ENCODE assay signal across 1 cellular context in genomic region chrX:150364347-150365050, GRCh38.
TF ChIP-seq lines count a peak whose summit lies in the region.

No MANE protein-coding gene starts in this region.

TF ChIP-seq in HEK293, 187 proteins besides CTCF, POLR2A, EP300 and RAD21 (continued from another document):
- no peak for TF ChIP-seq INSM2 (tag by site-specific recombination; IDR thresholded peaks at IDR 0.05)
- no peak for TF ChIP-seq ZNF24 (tag by site-specific recombination; IDR thresholded peaks at IDR 0.05)
- TF ChIP-seq KLF1 (tag by site-specific recombination; IDR thresholded peaks at IDR 0.05): peak; percentile 48
- no peak for TF ChIP-seq ZNF274 (IDR thresholded peaks at IDR 0.05; ENCODE audit: low read length)
- no peak for TF ChIP-seq ZNF274 (tag by site-specific recombination; IDR thresholded peaks at IDR 0.05; ENCODE audit: borderline replicate concordance)
- TF ChIP-seq ZBTB48 (tag by site-specific recombination; IDR thresholded peaks at IDR 0.05): peak; percentile 13; the same call in 1 of the 2 replicates
- no peak for TF ChIP-seq ZNF423 (tag by site-specific recombination; IDR thresholded peaks at IDR 0.05)
- no peak for TF ChIP-seq ZNF701 (tag by site-specific recombination; IDR thresholded peaks at IDR 0.05)
- no peak for TF ChIP-seq MZF1 (tag by site-specific recombination; IDR thresholded peaks at IDR 0.05; ENCODE audit: borderline replicate concordance)
- TF ChIP-seq ZNF623 (tag by site-specific recombination; IDR thresholded peaks at IDR 0.05): no peak
- peak; percentile 60 for TF ChIP-seq EGR2 (tag by site-specific recombination; IDR thresholded peaks at IDR 0.05; ENCODE audit: low read depth)
- no peak for TF ChIP-seq SP3 (tag by site-specific recombination; IDR thresholded peaks at IDR 0.05)
- TF ChIP-seq ZNF354C (tag by site-specific recombination; IDR thresholded peaks at IDR 0.05; ENCODE audit: borderline replicate concordance, low read depth): no peak
- TF ChIP-seq ZNF513 (tag by site-specific recombination; IDR thresholded peaks at IDR 0.05): no peak
- TF ChIP-seq HIC1 (tag by site-specific recombination; IDR thresholded peaks at IDR 0.05): peak; percentile 70; the same call in 1 of the 2 replicates
- no peak for TF ChIP-seq ZNF560 (tag by site-specific recombination; IDR thresholded peaks at IDR 0.05; ENCODE audit: borderline replicate concordance)
- TF ChIP-seq ZNF146 (tag by site-specific recombination; IDR thresholded peaks at IDR 0.05): no peak
- TF ChIP-seq ZFHX2 (tag by site-specific recombination; conservative IDR thresholded peaks at IDR 0.05): peak; percentile 87
- 0 out of 2 replicates have a peak, but pooled peaks have one; percentile 12 for TF ChIP-seq KLF7 (tag by site-specific recombination; IDR thresholded peaks at IDR 0.05; ENCODE audit: borderline replicate concordance)
- TF ChIP-seq ZNF26 (tag by site-specific recombination; IDR thresholded peaks at IDR 0.05): no peak
- no peak for TF ChIP-seq BCL6B (tag by site-specific recombination; IDR thresholded peaks at IDR 0.05)
- peak; percentile 21; the same call in 1 of the 2 replicates for TF ChIP-seq KLF8 (tag by site-specific recombination; IDR thresholded peaks at IDR 0.05)
- TF ChIP-seq IKZF3 (tag by site-specific recombination; IDR thresholded peaks at IDR 0.05): no peak
- TF ChIP-seq ZNF785 (tag by site-specific recombination; IDR thresholded peaks at IDR 0.05): no peak
- TF ChIP-seq ZNF610 (tag by site-specific recombination; IDR thresholded peaks at IDR 0.05; ENCODE audit: borderline replicate concordance): no peak
- no peak for TF ChIP-seq ZNF211 (tag by site-specific recombination; IDR thresholded peaks at IDR 0.05; ENCODE audit: low read depth)
- no peak for TF ChIP-seq ZNF670 (tag by site-specific recombination; IDR thresholded peaks at IDR 0.05; ENCODE audit: low read depth)
- no peak for TF ChIP-seq ZNF426 (tag by site-specific recombination; IDR thresholded peaks at IDR 0.05)
- TF ChIP-seq ZIC2 (tag by site-specific recombination; IDR thresholded peaks at IDR 0.05): peak; percentile 64
- no peak for TF ChIP-seq ZNF362 (tag by site-specific recombination; IDR thresholded peaks at IDR 0.05)
- TF ChIP-seq ZNF580 (tag by site-specific recombination; IDR thresholded peaks at IDR 0.05): no peak
- TF ChIP-seq KLF9 (tag by site-specific recombination; IDR thresholded peaks at IDR 0.05; ENCODE audit: low read depth): peak; percentile 70
- TF ChIP-seq ZNF600 (tag by site-specific recombination; IDR thresholded peaks at IDR 0.05): no peak
- TF ChIP-seq PATZ1 (tag by site-specific recombination; IDR thresholded peaks at IDR 0.05): peak; percentile 68
TF ChIP-seq in HEK293: peak in this region for 12.
